In the genomic region with DNA sequence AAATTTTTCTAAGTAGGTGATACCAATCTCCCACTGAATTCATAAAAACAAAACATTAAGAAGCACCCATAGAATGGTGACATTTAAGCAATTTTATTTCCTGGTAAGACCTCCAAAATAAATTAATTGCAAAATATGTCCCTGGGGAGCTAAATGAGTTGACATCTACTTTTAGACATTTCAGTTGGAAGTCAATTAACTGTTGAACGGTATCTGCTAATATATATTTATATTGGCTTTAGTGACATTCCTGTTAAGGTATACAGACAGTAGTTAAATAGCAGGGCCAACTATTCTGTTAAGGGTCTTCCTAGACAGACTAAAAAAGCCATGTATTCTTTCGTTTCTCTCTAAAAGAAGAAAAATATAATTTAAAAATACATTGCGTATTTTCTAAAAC, we compare ENCODE assay signal across 9 cellular contexts. TPM values are rescaled to one million over a fixed set of nuclear protein-coding genes. Genes with fewer than 3 reads are reported as not detected.
"Had no signal": no experiment of that assay in that cellular context is flagged by ENCODE, and none has a peak within 500 bp of the region (broad histone marks: within the 10 kb centered on the region; RNA-seq: fewer than 3 reads in every experiment).

A gene (plus strand): TSS at position 301 of the 400 bp plus-strand sequence. CDS start 139 bp downstream, outside the sequence.

- H3K36me3 Mint-ChIP-seq: IgD-negative memory B cell had no signal

- H3K27ac ChIP-seq: HL-60 had no signal

- DNase-seq: IMR-90, KBM-7, KG1 had no signal

- H3K9me3 Mint-ChIP-seq: IgD-negative memory B cell had no signal

- ATAC-seq: HepG2, K562 had no signal

- H3K4me3 Mint-ChIP-seq: IgD-negative memory B cell had no signal

- H3K4me3 ChIP-seq: K562 had no signal

- H3K27ac Mint-ChIP-seq: IgD-negative memory B cell had no signal

- H3K4me1 Mint-ChIP-seq: IgD-negative memory B cell had no signal

- H3K27me3 Mint-ChIP-seq: IgD-negative memory B cell had no signal

RNA-seq across cellular contexts. Expression of the gene that starts here (rescaled TPM):
- total RNA-seq: HepG2, HT-29, HT1080, IMR-90, K562 had no signal
- polyA plus RNA-seq: HepG2, IgD-negative memory B cell, IMR-90, K562 had no signal
